In genomic region chr6:32968093-32968769, GRCh38 we compare ENCODE assay signal across 8 cellular contexts. TPM values are rescaled to one million over a fixed set of nuclear protein-coding genes. Genes with fewer than 3 reads are reported as not detected.
DNase-seq lines count a peak whose midpoint lies in the region; ATAC-seq and TF ChIP-seq lines count a peak whose summit lies in the region.

Gene BRD2, plus strand, starts transcription at chr6:32968594. Its CDS starts 4,305 bp downstream, at chr6:32972899.

- peak; percentile 93 to 96 for TF ChIP-seq POLR2A in Peyer's patch (IDR thresholded peaks at IDR 0.05)

- H3K27me3 ChIP-seq in Peyer's patch, result no peaks in the 10 kb centered on the region
- H3K27me3 ChIP-seq in muscle layer of duodenum (ENCODE audit: low read depth, low read length), result no peaks in the 10 kb centered on the region

- H3K4me3 ChIP-seq in Peyer's patch (peak within 1 kb of the TSS; percentile 74 to 95 (median 79)), muscle layer of duodenum (ENCODE audit: low read depth in 1 of 2, low read length in 2 of 2) (peak within 1 kb of the TSS; percentile 92 to 93)

- H3K36me3 ChIP-seq in Peyer's patch (peaks cover 0 to 9% (median 0%) of the 10 kb centered on the region in 3 donors), muscle layer of duodenum (ENCODE audit: control insufficient read depth in 1 of 2, insufficient read depth in 2 of 2, low read length in 2 of 2) (peaks cover 0 to 34% of the 10 kb centered on the region in 2 donors)

- H3K9me3 ChIP-seq in Peyer's patch (no peaks in the 10 kb centered on the region), muscle layer of duodenum (ENCODE audit: control insufficient read depth in 1 of 2, low read length in 2 of 2) (no peaks in the 10 kb centered on the region)

- H3K4me1 ChIP-seq in Peyer's patch, result peaks cover 0 to 28% (median 3%) of the 10 kb centered on the region in 4 donors
- peaks cover 5 to 7% of the 10 kb centered on the region in 2 donors for H3K4me1 ChIP-seq in muscle layer of duodenum (ENCODE audit: control insufficient read depth in 1 of 2, insufficient read depth in 2 of 2, low read length in 2 of 2)

- ATAC-seq in GM21529 (IDR thresholded peaks at IDR 0.05; ENCODE audit: unreplicated experiment) (peak; percentile 27), esophagus mucosa (peak; percentile 72)

- no peak for TF ChIP-seq CTCF in Peyer's patch (IDR thresholded peaks at IDR 0.05)

- H3K27ac ChIP-seq in Peyer's patch (peak within 1 kb of the TSS; percentile 96 to 100 (median 100)), muscle layer of duodenum (ENCODE audit: low read length) (peak within 1 kb of the TSS; percentile 100)

- DNase-seq in COLO829 (ENCODE audit: low spot score), result peak; percentile 93
- DNase-seq in KG1 (lab: John Stamatoyannopoulos, UW), result peak; percentile 96
- DNase-seq in Peyer's patch, result peak; percentile 92 to 98 (median 97)
- DNase-seq in activated T-cell treated with anti-CD3 and anti-CD28 coated beads, Interleukin-2, amount 50 U/mL, for 48 hours, result peak; percentile 97 to 99
- peak; percentile 92 for DNase-seq in stimulated activated CD8-positive, alpha-beta memory T cell treated with anti-CD3 and anti-CD28 coated beads, Interleukin-7, amount 100 ng/mL, for 24 hours (ENCODE audit: low read depth)

RNA-seq across cellular contexts. Expression of gene BRD2, which starts in this region (rescaled TPM):
- total RNA-seq in Peyer's patch, result 100 to 1,000 TPM; 146 to 525 (median 205) TPM
- total RNA-seq in esophagus mucosa, result 99.3 TPM

Comparison
In these comparisons a context has a peak if more than half of its experiments do, and no peak if none do; other contexts are left out.
1. Peak in every context shown above with its lines: DNase-seq, ATAC-seq, H3K4me3 ChIP-seq and H3K27ac ChIP-seq.